8 cellular contexts compared by ENCODE assay signal in the genomic region with DNA sequence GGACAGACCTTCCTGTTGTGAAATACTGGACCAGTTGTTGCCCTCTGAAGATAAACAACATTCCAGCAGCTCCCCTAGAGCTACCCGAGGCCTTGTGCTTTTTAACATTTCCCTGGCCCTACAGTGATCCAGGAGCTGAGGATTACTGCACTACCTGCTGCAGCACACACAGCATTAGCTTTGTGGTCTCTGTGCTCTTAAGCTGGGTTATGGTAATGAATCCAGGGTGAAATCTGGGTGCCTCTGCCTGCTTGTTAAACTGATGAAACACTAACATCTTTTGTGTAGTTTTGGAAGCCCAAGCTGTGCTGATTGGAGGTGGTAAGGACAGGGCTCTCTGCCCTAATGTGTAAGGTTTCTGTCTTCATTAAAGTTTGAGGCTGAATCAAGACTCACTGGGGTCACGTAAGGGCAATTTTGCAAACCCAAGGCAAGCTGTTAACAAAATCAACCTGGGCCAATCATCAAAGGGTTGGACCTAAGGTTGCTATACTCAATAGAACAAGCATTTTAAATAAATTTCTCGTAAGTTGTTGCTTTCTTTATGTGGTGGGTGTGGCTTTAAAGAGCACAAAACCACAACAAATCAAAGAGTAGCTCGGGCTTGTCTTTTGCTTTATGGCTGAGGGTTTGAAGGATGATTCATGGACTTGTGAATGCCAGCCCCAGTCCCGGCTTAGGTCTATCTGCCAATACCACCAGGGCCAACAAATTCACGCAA.
DNase-seq lines count a peak whose midpoint lies in the region; ATAC-seq, FAIRE-seq and TF ChIP-seq lines count a peak whose summit lies in the region.

No MANE protein-coding gene starts in this region.

- H3K36me3 Mint-ChIP-seq in WTC11 = no peaks in the 10 kb centered on the region

- TF ChIP-seq EP300 in tibial nerve (IDR thresholded peaks at IDR 0.05) = no peak

- H3K9me3 Mint-ChIP-seq in WTC11 = 0 out of 2 replicates have a peak, but pooled peaks cover 4% of the 10 kb centered on the region

- no peak overlapping the region for H3K4me3 Mint-ChIP-seq in WTC11

- peaks cover 15% of the 10 kb centered on the region; the same call in 1 of the 2 replicates for H3K4me1 ChIP-seq in HUES48 (ENCODE audit: control insufficient read depth, insufficient read depth, low read length)
- peaks cover 4 to 6% of the 10 kb centered on the region in 2 donors for H3K4me1 ChIP-seq in small intestine (ENCODE audit: control insufficient read depth in 2 of 2, insufficient read depth in 1 of 2, low read depth in 1 of 2, low read length in 1 of 2)
- H3K4me1 ChIP-seq in tibial nerve = peaks cover 0 to 20% (median 2%) of the 10 kb centered on the region in 4 donors

- CTCF ChIA-PET in WTC11 (lab: Charles Lee) = interaction anchor here (0.8 to 1.7 kb wide), 6 partner anchors 83 to 967 kb away, joined by 3 to 6 read pairs (median 4); a partner anchor contains a TSS

- ATAC-seq in WTC11 = peak; percentile 97
- ATAC-seq in HG02642 (IDR thresholded peaks at IDR 0.05; ENCODE audit: poor library complexity, unreplicated experiment) = no peak
- ATAC-seq in GM19455 (IDR thresholded peaks at IDR 0.05; ENCODE audit: unreplicated experiment) = no peak
- ATAC-seq in HG03139 (IDR thresholded peaks at IDR 0.05; ENCODE audit: unreplicated experiment) = no peak

- H3K27me3 Mint-ChIP-seq in WTC11 (ENCODE audit: low read depth) = no peaks in the 10 kb centered on the region

- WGBS in small intestine, 3 donors = 20 to 44% (median 34%) methylated on average over 6 of the region's 6 CpGs
- WGBS in tibial nerve, 2 donors = 49 to 51% methylated on average over 6 of the region's 6 CpGs

- no peak for TF ChIP-seq POLR2A in tibial nerve (IDR thresholded peaks at IDR 0.05)

- H3K4me1 Mint-ChIP-seq in WTC11 = peaks cover 15% of the 10 kb centered on the region

- FAIRE-seq in small intestine (lab: Jason Lieb, UNC) = no peak

- DNase-seq in WTC11 (ENCODE audit: low spot score) = no peak
- DNase-seq in fibroblast of gingiva (ENCODE audit: low read depth) = peak; percentile 67
- peak; percentile 46 for DNase-seq in small intestine
- no peak for DNase-seq in tibial nerve (ENCODE audit: low spot score in 2 of 2)

- peak overlapping the region; percentile 73; the same call in 1 of the 2 replicates for H3K27ac Mint-ChIP-seq in WTC11

- H3K27ac ChIP-seq in HUES48 (ENCODE audit: low read depth, low read length) (peak overlapping the region; percentile 46), small intestine (ENCODE audit: low read depth in 1 of 2, low read length in 1 of 2) (peak overlapping the region in 1 of 2 donors; percentile 13), tibial nerve (no peak overlapping the region)

- no peak overlapping the region for H3K9ac ChIP-seq in HUES48 (ENCODE audit: low read depth, low read length)

- POLR2A ChIA-PET in WTC11 (lab: Charles Lee) = interaction anchor here (1.1 kb wide), 1 partner anchor 15 kb away, joined by 3 read pairs; no protein-coding TSS in a partner anchor

- no peaks in the 10 kb centered on the region for H3K36me3 ChIP-seq in HUES48 (ENCODE audit: control insufficient read depth, insufficient read depth, low read length)
- H3K36me3 ChIP-seq in small intestine (ENCODE audit: control insufficient read depth in 2 of 2, insufficient read depth in 2 of 2, low read length in 2 of 2) = no peaks in the 10 kb centered on the region
- no peaks in the 10 kb centered on the region for H3K36me3 ChIP-seq in tibial nerve

- H3K27me3 ChIP-seq in HUES48 (ENCODE audit: control insufficient read depth, insufficient read depth, low read length) (no peaks in the 10 kb centered on the region), small intestine (ENCODE audit: control insufficient read depth in 2 of 2, insufficient read depth in 2 of 2, low read length in 2 of 2) (no peaks in the 10 kb centered on the region), tibial nerve (no peaks in the 10 kb centered on the region)

- TF ChIP-seq CTCF in WTC11 (IDR thresholded peaks at IDR 0.05) (no peak), tibial nerve (IDR thresholded peaks at IDR 0.05) (no peak)

- H3K9me3 ChIP-seq in HUES48 (ENCODE audit: control insufficient read depth, insufficient read depth, low read length) (no peaks in the 10 kb centered on the region), small intestine (ENCODE audit: control insufficient read depth, low read depth) (no peaks in the 10 kb centered on the region), tibial nerve (no peaks in the 10 kb centered on the region)

- H3K4me3 ChIP-seq in HUES48 (ENCODE audit: low read depth, low read length) (no peak overlapping the region), small intestine (ENCODE audit: low read depth in 1 of 2, low read length in 2 of 2) (no peak overlapping the region), tibial nerve (no peak overlapping the region)

TF ChIP-seq in WTC11, 78 proteins besides CTCF, POLR2A, EP300 and RAD21:
- TF ChIP-seq GABPB1 (CRISPR knock-in tag; IDR thresholded peaks at IDR 0.05) (0 out of 2 replicates have a peak, but pooled peaks have one; percentile 36), TEAD1 (CRISPR knock-in tag; IDR thresholded peaks at IDR 0.05) (0 out of 2 replicates have a peak, but pooled peaks have one; percentile 10), ZNF138 (CRISPR knock-in tag; conservative IDR thresholded peaks at IDR 0.05) (no peak)
- TF ChIP-seq, protein P1, sequence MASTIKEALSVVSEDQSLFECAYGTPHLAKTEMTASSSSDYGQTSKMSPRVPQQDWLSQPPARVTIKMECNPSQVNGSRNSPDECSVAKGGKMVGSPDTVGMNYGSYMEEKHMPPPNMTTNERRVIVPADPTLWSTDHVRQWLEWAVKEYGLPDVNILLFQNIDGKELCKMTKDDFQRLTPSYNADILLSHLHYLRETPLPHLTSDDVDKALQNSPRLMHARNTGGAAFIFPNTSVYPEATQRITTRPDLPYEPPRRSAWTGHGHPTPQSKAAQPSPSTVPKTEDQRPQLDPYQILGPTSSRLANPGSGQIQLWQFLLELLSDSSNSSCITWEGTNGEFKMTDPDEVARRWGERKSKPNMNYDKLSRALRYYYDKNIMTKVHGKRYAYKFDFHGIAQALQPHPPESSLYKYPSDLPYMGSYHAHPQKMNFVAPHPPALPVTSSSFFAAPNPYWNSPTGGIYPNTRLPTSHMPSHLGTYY (CRISPR knock-in tag; IDR thresholded peaks at IDR 0.05) = no peak

Comparison
In these comparisons a context has a peak if more than half of its experiments do, and no peak if none do; other contexts are left out.
1. DNase-seq: peak in fibroblast of gingiva (single experiment) and small intestine (single experiment); none in WTC11 (single experiment) and tibial nerve (0 of 2).